24 cellular contexts compared by ENCODE assay signal in genomic region chr18:74328196-74328595, GRCh38. TPM values are rescaled to one million over a fixed set of nuclear protein-coding genes. Genes with fewer than 3 reads are reported as not detected.
DNase-seq lines count a peak whose midpoint lies in the region; ATAC-seq, FAIRE-seq and TF ChIP-seq lines count a peak whose summit lies in the region.
"Had no signal": no experiment of that assay in that cellular context is flagged by ENCODE, and none has a peak within 500 bp of the region (broad histone marks: within the 10 kb centered on the region; RNA-seq: fewer than 3 reads in every experiment).

No MANE protein-coding gene starts in this region.

- in situ Hi-C loops in astrocyte of the spinal cord (cut with HindIII; ENCODE audit: low sequenced_read_pairs) (no loop called here), HepG2 (cut with HindIII; ENCODE audit: extremely low pct_ligation_motif_present, low pct_unique_long_range_greater_than_20kb) (no loop called here)

- no peak overlapping the region for H3K4me2 ChIP-seq in HepG2 (ENCODE audit: low read depth, low read length)

- WGBS in HepG2 (ENCODE audit: low lambda C conversion rate): 86% methylated on average over 2 of the region's 2 CpGs
- 84% methylated on average over 2 of the region's 2 CpGs for WGBS in prostate gland

- H4K20me1 ChIP-seq in HepG2 (ENCODE audit: insufficient read depth, low read length): no peaks in the 10 kb centered on the region

- intact Hi-C loops in HepG2 (cut with micrococcal nuclease; ENCODE audit: unreplicated experiment): no loop called here
- intact Hi-C loops in prostate gland (cut with DNase I): no loop called here
- intact Hi-C loops in vagina (cut with DNase I): no loop called here

- H3K4me1 ChIP-seq in HepG2 (ENCODE audit: insufficient read depth, low read length) (peaks cover 21% of the 10 kb centered on the region), prostate gland (replicated peaks) (no peaks in the 10 kb centered on the region), vagina (no peaks in the 10 kb centered on the region)
- H3K4me1 ChIP-seq: Peyer's patch, SJSA1 had no signal

- no peak overlapping the region for H3K4me3 ChIP-seq in HFF-Myc (replicated peaks; ENCODE audit: low read depth, low read length)
- H3K4me3 ChIP-seq in astrocyte of the spinal cord (ENCODE audit: low read depth, low read length): no peak overlapping the region
- H3K4me3 ChIP-seq in fibroblast of the aortic adventitia (ENCODE audit: low read depth, low read length): no peak overlapping the region
- H3K4me3 ChIP-seq in HepG2 (replicated peaks in 1 of 3; ENCODE audit: insufficient read depth in 1 of 3, low read depth in 2 of 3, low read length in 3 of 3): no peak overlapping the region
- no peak overlapping the region for H3K4me3 ChIP-seq in prostate gland
- H3K4me3 ChIP-seq in vagina: no peak overlapping the region
- H3K4me3 ChIP-seq: Peyer's patch, SJSA1 had no signal

- no peak for ATAC-seq in HepG2
- ATAC-seq: CD8-positive, alpha-beta T cell; HCT116; Right ventricle myocardium inferior had no signal

- H3K9me3 ChIP-seq in HepG2 (ENCODE audit: low read length) (no peaks in the 10 kb centered on the region), prostate gland (no peaks in the 10 kb centered on the region), vagina (no peaks in the 10 kb centered on the region)
- H3K9me3 ChIP-seq: Peyer's patch, SJSA1 had no signal

- no peak for TF ChIP-seq RAD21 in HepG2 (CRISPR knock-in tag; IDR thresholded peaks at IDR 0.05)

- H2AFZ ChIP-seq in HepG2 (ENCODE audit: low read length): no peak overlapping the region

- H3K36me3 ChIP-seq in HepG2 (replicated peaks in 1 of 2; ENCODE audit: control insufficient read depth in 1 of 2, insufficient read depth in 2 of 2, low read length in 2 of 2): no peaks in the 10 kb centered on the region
- H3K36me3 ChIP-seq in prostate gland: no peaks in the 10 kb centered on the region
- H3K36me3 ChIP-seq in vagina: no peaks in the 10 kb centered on the region
- H3K36me3 ChIP-seq: Peyer's patch, SJSA1 had no signal

- TF ChIP-seq CTCF in HFF-Myc (IDR thresholded peaks at IDR 0.05; ENCODE audit: low read depth, low read length, missing control alignments) (no peak), astrocyte of the spinal cord (IDR thresholded peaks at IDR 0.05; ENCODE audit: low read depth, low read length) (no peak), fibroblast of the aortic adventitia (IDR thresholded peaks at IDR 0.05; ENCODE audit: insufficient read depth, low read length) (no peak), HepG2 (CRISPR knock-in tag; IDR thresholded peaks at IDR 0.05) (no peak), prostate gland (IDR thresholded peaks at IDR 0.05) (no peak), vagina (IDR thresholded peaks at IDR 0.05) (no peak)

- H3K27ac ChIP-seq in HepG2 (ENCODE audit: extremely low read length, insufficient read depth, low read length) (no peak overlapping the region), prostate gland (no peak overlapping the region), vagina (no peak overlapping the region)
- H3K27ac ChIP-seq: Peyer's patch, SJSA1 had no signal

- TF ChIP-seq EP300 in HepG2 (IDR thresholded peaks at IDR 0.05; ENCODE audit: low read depth in 2 of 2, low read length in 2 of 2) (no peak), HepG2 (CRISPR knock-in tag; IDR thresholded peaks at IDR 0.05; ENCODE audit: borderline replicate concordance) (no peak)

- DNase-seq in HFF-Myc (ENCODE audit: extremely low read depth, low read depth) (peak; percentile 37), astrocyte of the spinal cord (ENCODE audit: low read depth, low spot score) (peak; percentile 35), fibroblast of the aortic adventitia (ENCODE audit: low read depth) (peak; percentile 46), AG20443 (ENCODE audit: low spot score) (no peak), HepG2 (ENCODE audit: low spot score) (no peak), prostate gland (ENCODE audit: low spot score) (no peak), vagina (ENCODE audit: extremely low spot score in 2 of 2) (no peak)
- DNase-seq: C1 segment of cervical spinal cord; CD8-positive, alpha-beta T cell; EL; GF-D8; KG1; NCI-H1417; NCI-H187; NCI-H446; NCI-H526; Peyer's patch had no signal

- POLR2A ChIA-PET in HepG2 (lab: Yijun Ruan, JAX): no interaction called here

- no peak for FAIRE-seq in HepG2 (lab: Jason Lieb, UNC)
- FAIRE-seq: GM19239, H1 had no signal

- no TSS peak for BruUV-seq in HepG2 (replicated peaks; lab: Mats Ljungman, UMichigan)

- CTCF ChIA-PET in HepG2 (lab: Yijun Ruan, JAX; ENCODE audit: low intra/inter-chr PET ratio, low total read pairs): no interaction called here

- no peak for TF ChIP-seq POLR2A in HepG2 (IDR thresholded peaks at IDR 0.05; ENCODE audit: insufficient read depth in 1 of 2, low read depth in 2 of 2, low read length in 2 of 2)
- TF ChIP-seq POLR2A in prostate gland (IDR thresholded peaks at IDR 0.05): no peak
- no peak for TF ChIP-seq POLR2A in vagina (IDR thresholded peaks at IDR 0.05)

- H3K9ac ChIP-seq in HepG2 (ENCODE audit: insufficient read depth, low read depth, low read length): no peak overlapping the region

- H3K27me3 ChIP-seq in HepG2 (ENCODE audit: control insufficient read depth in 1 of 2, insufficient read depth in 2 of 2, low read length in 2 of 2) (no peaks in the 10 kb centered on the region), prostate gland (replicated peaks; ENCODE audit: insufficient read depth) (no peaks in the 10 kb centered on the region), vagina (no peaks in the 10 kb centered on the region)
- H3K27me3 ChIP-seq: Peyer's patch, SJSA1 had no signal

- H3K79me2 ChIP-seq in HepG2 (ENCODE audit: insufficient read depth, low read length): no peaks in the 10 kb centered on the region

RNA-seq across cellular contexts. Expression of gene C18orf63, which starts 12.6 kb away (rescaled TPM):
- total RNA-seq in fibroblast of the aortic adventitia (ENCODE audit: low replicate concordance) (not detected in 2 replicates), HepG2 (2016; rRNA removed; fragmentation: Illumina TruSeq; extraction: Trizol) (not detected in 2 replicates), prostate gland (1 to 10 TPM in 1 of 2 donors, not detected in 1; 4.7 TPM), vagina (not detected)
- not detected in 2 replicates for total RNA-seq in HepG2 (2016; cell fraction: cytosol; rRNA removed; fragmentation: Illumina TruSeq; extraction: Trizol; ENCODE audit: low read depth)
- not detected in 2 replicates for total RNA-seq in HepG2 (2016; cell fraction: insoluble cytoplasmic fraction; rRNA removed; fragmentation: Illumina TruSeq; extraction: Trizol)
- total RNA-seq in HepG2 (2016; cell fraction: membrane; rRNA removed; fragmentation: Illumina TruSeq; extraction: Trizol): not detected in 2 replicates
- total RNA-seq in HepG2 (2016; cell fraction: nucleus; rRNA removed; fragmentation: Illumina TruSeq; extraction: Trizol): not detected in 2 replicates
- polyA plus RNA-seq in HepG2 (2011; rRNA removed): 0.01 TPM in 1 of 2 replicates, not detected in the other
- polyA plus RNA-seq in HepG2 (2011; cell fraction: cytosol; rRNA removed): not detected in 2 replicates
- polyA plus RNA-seq in HepG2 (2011; cell fraction: nucleus; rRNA removed): not detected in 2 replicates
- polyA plus RNA-seq in HepG2 (2012): not detected in 2 replicates
- not detected in 2 replicates for polyA plus RNA-seq in HepG2 (2016; cell fraction: cytosol; fragmentation: Illumina TruSeq; extraction: Trizol; ENCODE audit: low read depth)
- not detected in 2 replicates for polyA plus RNA-seq in HepG2 (2016; cell fraction: insoluble cytoplasmic fraction; fragmentation: Illumina TruSeq; extraction: Trizol; ENCODE audit: low read depth)
- polyA plus RNA-seq in HepG2 (2016; cell fraction: membrane; fragmentation: Illumina TruSeq; extraction: Trizol; ENCODE audit: low read depth): not detected in 2 replicates
- not detected in 2 replicates for polyA plus RNA-seq in HepG2 (2016; cell fraction: nucleus; fragmentation: Illumina TruSeq; extraction: Trizol; ENCODE audit: insufficient read depth, low read depth)
- not detected in 2 replicates for polyA minus RNA-seq in HepG2 (2011; rRNA and poly(A)+ RNA removed; ENCODE audit: low replicate concordance)
- not detected in 2 replicates for polyA minus RNA-seq in HepG2 (2011; cell fraction: cytosol; rRNA and poly(A)+ RNA removed)
- not detected in 2 replicates for polyA minus RNA-seq in HepG2 (2011; cell fraction: nucleus; rRNA and poly(A)+ RNA removed)
- total RNA-seq: CD8-positive, alpha-beta T cell; H1; HT1080; OCI-LY7; Peyer's patch; Right ventricle myocardium inferior; SJSA1 had no signal
- polyA plus RNA-seq: H1 had no signal

RNA-seq across cellular contexts. Expression of gene CYB5A, which starts 36.4 kb away (rescaled TPM):
- total RNA-seq in fibroblast of the aortic adventitia (ENCODE audit: low replicate concordance): 38.8 and 89.2 TPM in 2 replicates
- 356 and 411 TPM in 2 replicates for total RNA-seq in HepG2 (2016; rRNA removed; fragmentation: Illumina TruSeq; extraction: Trizol)
- 374 and 466 TPM in 2 replicates for total RNA-seq in HepG2 (2016; cell fraction: cytosol; rRNA removed; fragmentation: Illumina TruSeq; extraction: Trizol; ENCODE audit: low read depth)
- 373 and 443 TPM in 2 replicates for total RNA-seq in HepG2 (2016; cell fraction: insoluble cytoplasmic fraction; rRNA removed; fragmentation: Illumina TruSeq; extraction: Trizol)
- total RNA-seq in HepG2 (2016; cell fraction: membrane; rRNA removed; fragmentation: Illumina TruSeq; extraction: Trizol): 360 and 432 TPM in 2 replicates
- 129 and 140 TPM in 2 replicates for total RNA-seq in HepG2 (2016; cell fraction: nucleus; rRNA removed; fragmentation: Illumina TruSeq; extraction: Trizol)
- polyA plus RNA-seq in HepG2 (2011; rRNA removed): 215 and 233 TPM in 2 replicates
- 375 and 416 TPM in 2 replicates for polyA plus RNA-seq in HepG2 (2011; cell fraction: cytosol; rRNA removed)
- polyA plus RNA-seq in HepG2 (2011; cell fraction: nucleus; rRNA removed): 94.1 and 130 TPM in 2 replicates
- 216 and 218 TPM in 2 replicates for polyA plus RNA-seq in HepG2 (2012)
- 479 and 611 TPM in 2 replicates for polyA plus RNA-seq in HepG2 (2016; cell fraction: cytosol; fragmentation: Illumina TruSeq; extraction: Trizol; ENCODE audit: low read depth)
- polyA plus RNA-seq in HepG2 (2016; cell fraction: insoluble cytoplasmic fraction; fragmentation: Illumina TruSeq; extraction: Trizol; ENCODE audit: low read depth): 473 and 479 TPM in 2 replicates
- polyA plus RNA-seq in HepG2 (2016; cell fraction: membrane; fragmentation: Illumina TruSeq; extraction: Trizol; ENCODE audit: low read depth): 378 and 460 TPM in 2 replicates
- 240 and 246 TPM in 2 replicates for polyA plus RNA-seq in HepG2 (2016; cell fraction: nucleus; fragmentation: Illumina TruSeq; extraction: Trizol; ENCODE audit: insufficient read depth, low read depth)
- 0.14 and 63.3 TPM in 2 replicates for polyA minus RNA-seq in HepG2 (2011; rRNA and poly(A)+ RNA removed; ENCODE audit: low replicate concordance)
- polyA minus RNA-seq in HepG2 (2011; cell fraction: cytosol; rRNA and poly(A)+ RNA removed): 74.5 and 95.0 TPM in 2 replicates
- 40.4 and 58.9 TPM in 2 replicates for polyA minus RNA-seq in HepG2 (2011; cell fraction: nucleus; rRNA and poly(A)+ RNA removed)
- total RNA-seq in prostate gland: 100 to 1,000 TPM in 1 of 2 donors, 10 to 100 TPM in 1; 76.6 to 144 TPM
- 88.6 TPM for total RNA-seq in vagina
- total RNA-seq: OCI-LY7 had no signal

Comparison
In these comparisons a context has a peak if more than half of its experiments do, and no peak if none do; other contexts are left out.
1. DNase-seq: peak in HFF-Myc (single experiment), astrocyte of the spinal cord (single experiment) and fibroblast of the aortic adventitia (single experiment); none in AG20443 (single experiment), HepG2 (single experiment), prostate gland (single experiment) and vagina (0 of 2).